Comparison of ENCODE assay signal across 9 cellular contexts in the genomic region with DNA sequence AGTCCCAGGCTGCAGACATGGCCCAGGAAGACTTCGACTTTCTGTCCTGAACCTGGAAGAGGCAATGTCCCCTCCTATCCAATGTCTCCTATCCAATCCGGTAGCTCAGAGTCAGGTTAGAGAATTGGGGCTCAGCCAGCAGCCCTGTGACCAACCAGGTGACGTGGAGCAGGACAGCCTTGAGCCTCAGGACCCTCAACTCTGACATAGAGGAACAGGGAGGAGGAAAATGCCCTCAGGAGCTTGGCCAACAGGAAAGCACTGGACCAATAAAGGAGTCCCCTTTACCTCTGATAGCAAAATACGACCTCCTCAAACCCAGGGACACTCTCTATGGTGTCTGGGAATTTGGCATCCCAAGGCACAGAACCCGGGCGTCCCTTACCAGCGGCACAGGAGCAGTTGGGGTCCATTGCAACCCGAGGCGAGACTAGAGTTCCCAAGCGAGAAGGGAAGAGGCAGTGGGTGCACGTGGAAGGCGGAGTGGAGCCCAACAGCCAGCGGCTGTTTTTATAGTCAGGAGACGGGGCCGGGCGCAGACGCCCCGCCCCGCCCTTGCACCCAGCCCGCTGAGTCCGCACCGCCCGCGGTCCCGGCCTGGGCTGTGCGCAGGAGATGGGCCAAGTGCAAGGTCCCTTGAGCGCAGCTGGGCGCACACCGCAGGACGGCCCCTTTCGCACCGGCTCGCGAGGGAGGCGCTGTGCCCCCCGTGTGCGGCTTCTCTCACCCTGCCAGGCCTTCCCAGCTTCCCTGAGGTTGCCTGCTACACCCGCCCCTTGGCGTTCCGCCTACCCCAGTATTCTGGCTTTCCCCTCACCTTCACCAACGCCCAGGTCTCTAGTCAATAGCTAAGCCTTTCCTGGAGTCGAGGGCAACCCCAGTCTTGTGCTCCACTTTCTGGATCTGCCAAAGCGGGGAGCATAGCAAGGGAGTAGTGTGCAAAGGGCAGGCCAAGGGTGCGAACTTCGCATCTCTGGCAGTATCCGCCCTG. TPM values are rescaled to one million over a fixed set of nuclear protein-coding genes. Genes with fewer than 3 reads are reported as not detected.
A peak's percentile ranks its signal among the peaks of the same experiment; 100 is the strongest.
DNase-seq lines count a peak whose midpoint lies in the region; ATAC-seq, FAIRE-seq and TF ChIP-seq lines count a peak whose summit lies in the region.
"Had no signal": no experiment of that assay in that cellular context is flagged by ENCODE, and none has a peak within 500 bp of the region (broad histone marks: within the 10 kb centered on the region; RNA-seq: fewer than 3 reads in every experiment).

A gene (minus strand): TSS at position 485 of the 991 bp plus-strand sequence. CDS start 72 bp downstream, at position 413.

- H3K9me3 ChIP-seq in esophagus (ENCODE audit: control insufficient read depth in 2 of 2, insufficient read depth in 1 of 2, low read depth in 1 of 2, low read length in 1 of 2), result no peaks in the 10 kb centered on the region
- H3K9me3 ChIP-seq in osteoblast (ENCODE audit: low read depth, low read length), result no peaks in the 10 kb centered on the region
- H3K9me3 ChIP-seq: neutrophil had no signal

- 13 to 14% methylated on average over 38 to 46 of the region's 46 CpGs for WGBS in esophagus, 2 donors

- TF ChIP-seq POLR2A in GM12892 (IDR thresholded peaks at IDR 0.05; ENCODE audit: low read depth, low read length), result no peak

- H3K4me3 ChIP-seq in esophagus (ENCODE audit: low read depth in 1 of 2, low read length in 2 of 2) (peak within 1 kb of the TSS; percentile 3 to 12), osteoblast (ENCODE audit: insufficient read depth, low read length) (no peak within 1 kb of the TSS)

- ATAC-seq in SK-N-SH treated with all-trans-retinoic acid at 6 μM for 48 hours (peak; percentile 59; the same call in 2 of the 3 replicates), HG02938 (IDR thresholded peaks at IDR 0.05; ENCODE audit: unreplicated experiment) (no peak)

- no peak for TF ChIP-seq CTCF in osteoblast (IDR thresholded peaks at IDR 0.05; ENCODE audit: extremely low read depth, low read depth, low read length)

- H2AFZ ChIP-seq in osteoblast (ENCODE audit: low read length), result no peak within 1 kb of the TSS

- DNase-seq in DMS53 treated with DMSO at 0.1 percent for 48 hours (lab: John Stamatoyannopoulos, UW; ENCODE audit: unreplicated experiment) (peak; percentile 67), osteoblast (ENCODE audit: insufficient read length, low spot score, missing footprints) (peak; percentile 83), GM12892 (ENCODE audit: insufficient read length) (no peak), SK-N-DZ (ENCODE audit: low spot score) (no peak)
- no peak for DNase-seq in NK-92 treated with Interleukin-12 subunit alpha and Interleukin-12 subunit beta, amount 100 ng/mL, for 24 hours (lab: John Stamatoyannopoulos, UW)

- no peak for FAIRE-seq in GM12892 (lab: Jason Lieb, UNC)

- no peaks in the 10 kb centered on the region for H3K79me2 ChIP-seq in osteoblast (ENCODE audit: insufficient read depth, low read length)

- H3K4me1 ChIP-seq in esophagus (ENCODE audit: control insufficient read depth in 2 of 2, insufficient read depth in 2 of 2, low read length in 1 of 2) (peaks cover 9 to 17% of the 10 kb centered on the region in 2 donors), osteoblast (ENCODE audit: insufficient read depth, low read length) (peaks cover 4% of the 10 kb centered on the region)

- H3K4me2 ChIP-seq in osteoblast (ENCODE audit: insufficient read depth, low read length), result no peak within 1 kb of the TSS

- no peaks in the 10 kb centered on the region for H4K20me1 ChIP-seq in osteoblast (ENCODE audit: insufficient read depth, low read length)

- no peak within 1 kb of the TSS for H3K27ac ChIP-seq in esophagus (ENCODE audit: low read depth in 2 of 2, low read length in 1 of 2)
- H3K27ac ChIP-seq in osteoblast (ENCODE audit: low read depth, low read length), result no peak within 1 kb of the TSS
- H3K27ac ChIP-seq: neutrophil had no signal

- peaks cover 0 to 4% of the 10 kb centered on the region in 2 donors for H3K27me3 ChIP-seq in esophagus (ENCODE audit: control insufficient read depth in 1 of 2, insufficient read depth in 2 of 2, low read length in 2 of 2)
- peaks cover 69% of the 10 kb centered on the region for H3K27me3 ChIP-seq in osteoblast (ENCODE audit: insufficient read depth, low read length)

- no peaks in the 10 kb centered on the region for H3K36me3 ChIP-seq in esophagus (ENCODE audit: control insufficient read depth in 2 of 2, insufficient read depth in 2 of 2, low read length in 1 of 2)
- H3K36me3 ChIP-seq in osteoblast (ENCODE audit: insufficient read depth, low read length), result no peaks in the 10 kb centered on the region
- H3K36me3 ChIP-seq: neutrophil had no signal

TF ChIP-seq in SK-N-SH treated with all-trans-retinoic acid at 6 μM for 48 hours, 23 proteins besides CTCF, POLR2A, EP300 and RAD21:
- TF ChIP-seq TCF4 (CRISPR knock-in tag; IDR thresholded peaks at IDR 0.05; ENCODE audit: borderline replicate concordance), result no peak
- TF ChIP-seq, protein P1, sequence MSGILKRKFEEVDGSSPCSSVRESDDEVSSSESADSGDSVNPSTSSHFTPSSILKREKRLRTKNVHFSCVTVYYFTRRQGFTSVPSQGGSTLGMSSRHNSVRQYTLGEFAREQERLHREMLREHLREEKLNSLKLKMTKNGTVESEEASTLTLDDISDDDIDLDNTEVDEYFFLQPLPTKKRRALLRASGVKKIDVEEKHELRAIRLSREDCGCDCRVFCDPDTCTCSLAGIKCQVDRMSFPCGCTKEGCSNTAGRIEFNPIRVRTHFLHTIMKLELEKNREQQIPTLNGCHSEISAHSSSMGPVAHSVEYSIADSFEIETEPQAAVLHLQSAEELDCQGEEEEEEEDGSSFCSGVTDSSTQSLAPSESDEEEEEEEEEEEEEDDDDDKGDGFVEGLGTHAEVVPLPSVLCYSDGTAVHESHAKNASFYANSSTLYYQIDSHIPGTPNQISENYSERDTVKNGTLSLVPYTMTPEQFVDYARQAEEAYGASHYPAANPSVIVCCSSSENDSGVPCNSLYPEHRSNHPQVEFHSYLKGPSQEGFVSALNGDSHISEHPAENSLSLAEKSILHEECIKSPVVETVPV (CRISPR knock-in tag; IDR thresholded peaks at IDR 0.05), result no peak

RNA-seq across cellular contexts. Expression of the gene that starts here (rescaled TPM):
- 100 to 1,000 TPM; 459 to 751 TPM for polyA plus RNA-seq in esophagus
- not detected in 2 replicates for total RNA-seq in osteoblast
- polyA plus RNA-seq in GM12892 (2012; ENCODE audit: missing spikeins), result not detected
- 7.9 TPM in 1 of 2 replicates, not detected in the other for polyA plus RNA-seq in SK-N-DZ (2014; cell fraction: cytosol; rRNA removed)
- not detected in 2 replicates for polyA plus RNA-seq in SK-N-DZ (2014; cell fraction: nucleus; rRNA removed)

Comparison
In these comparisons a context has a peak if more than half of its experiments do, and no peak if none do; other contexts are left out.
1. Peak in DNase-seq in osteoblast; RNA of the gene not detected or under 1 TPM.